8 cellular contexts compared by ENCODE assay signal in the genomic region with DNA sequence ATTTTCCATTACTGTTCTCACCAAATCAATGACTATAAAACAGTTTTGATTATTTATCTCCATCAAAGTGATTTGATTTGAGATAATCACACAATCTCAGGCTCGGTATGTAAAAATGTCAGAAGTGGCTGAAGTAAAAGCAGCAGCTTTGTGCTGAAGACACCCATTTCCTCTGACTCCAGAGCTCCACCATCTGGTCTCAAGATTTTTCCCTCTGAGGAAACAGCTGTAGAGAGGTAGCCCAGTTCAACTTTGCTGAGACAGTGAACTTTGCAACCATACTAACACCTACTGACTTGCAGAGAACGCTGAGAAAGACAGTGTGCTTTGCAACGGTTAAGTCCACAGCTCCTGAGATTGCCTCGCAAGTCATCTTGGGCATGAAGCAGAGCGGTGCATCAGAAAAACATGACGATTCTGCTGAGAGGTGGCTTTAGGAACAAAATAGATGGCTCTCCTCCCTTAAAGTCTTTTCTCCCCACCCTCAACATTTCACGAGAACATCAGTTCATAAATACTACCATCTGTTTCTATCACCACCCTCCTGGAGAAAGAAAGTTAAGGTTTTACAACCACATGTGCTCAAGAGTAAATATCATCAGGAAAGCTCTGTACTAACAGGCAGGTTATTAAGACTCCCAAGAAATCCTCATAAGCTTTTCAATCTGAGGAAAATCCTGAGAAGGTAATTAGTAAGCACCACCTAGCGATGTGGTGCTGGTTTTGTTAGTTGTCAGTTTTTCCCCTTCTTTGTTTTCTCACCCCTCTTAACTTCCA. TPM values are rescaled to one million over a fixed set of nuclear protein-coding genes. Genes with fewer than 3 reads are reported as not detected.
DNase-seq lines count a peak whose midpoint lies in the region; ATAC-seq, FAIRE-seq and TF ChIP-seq lines count a peak whose summit lies in the region.

No MANE protein-coding gene starts in this region.

- H3K4me3 Mint-ChIP-seq in immature natural killer cell, result no peak overlapping the region

- RAD21 ChIA-PET in GM12878 (lab: Charles Lee; ENCODE audit: unreplicated experiment), result interaction anchor here (0.6 to 7.3 kb wide), 18 partner anchors 17 to 892 kb away, joined by 3 to 114 read pairs (median 4); partner anchors contain the start of genes ATF1, DIP2B, LETMD1 and SLC11A2

- no peak overlapping the region for H2AFZ ChIP-seq in GM12878 (ENCODE audit: control insufficient read depth, low read depth, low read length)

- DNase-seq in AG04449 (ENCODE audit: low read depth, low spot score) (no peak), G401 (ENCODE audit: low spot score) (peak; percentile 75), NCI-H69 (lab: John Stamatoyannopoulos, UW) (peak; percentile 62), GM12878 (ENCODE audit: low read depth, low spot score) (no peak), immature natural killer cell (peak; percentile 15 to 41 (median 36)), spleen (no peak), HK-2 (ENCODE audit: unreplicated experiment) (no peak), NCI-H345 treated with DMSO at 0.1 percent for 48 hours (lab: John Stamatoyannopoulos, UW; ENCODE audit: unreplicated experiment) (no peak)

- H3K4me1 Mint-ChIP-seq in immature natural killer cell, result peaks cover 3 to 6% of the 10 kb centered on the region in 2 donors

- no peak overlapping the region for H3K27ac ChIP-seq in GM12878 (ENCODE audit: control insufficient read depth, insufficient read depth)
- H3K27ac ChIP-seq in spleen, result no peak overlapping the region

- peak; percentile 57 for TF ChIP-seq CTCF in AG04449 (IDR thresholded peaks at IDR 0.05; ENCODE audit: insufficient read depth, low read length, missing control alignments)
- peak; percentile 45 to 68 (median 64); a peak in 5 of 6 replicates for TF ChIP-seq CTCF in GM12878 (IDR thresholded peaks at IDR 0.05 in 2 of 3, conservative IDR thresholded peaks at IDR 0.05 in 1 of 3; ENCODE audit: control insufficient read depth in 2 of 3, extremely low read depth in 1 of 3, insufficient read depth in 1 of 3, low read depth in 3 of 3, low read length in 3 of 3)
- TF ChIP-seq CTCF in spleen (IDR thresholded peaks at IDR 0.05 in 8 of 11, conservative IDR thresholded peaks at IDR 0.05 in 3 of 11), result peak in 8 of 11 experiments; percentile 34 to 62 (median 51)

- no peaks in the 10 kb centered on the region for H3K9me3 ChIP-seq in GM12878 (replicated peaks; ENCODE audit: control insufficient read depth, insufficient read depth, low read length)
- no peaks in the 10 kb centered on the region for H3K9me3 ChIP-seq in spleen

- no peak overlapping the region for H3K4me2 ChIP-seq in GM12878 (ENCODE audit: control insufficient read depth, insufficient read depth)

- peaks cover 15 to 39% (median 25%) of the 10 kb centered on the region in 3 donors for H3K36me3 Mint-ChIP-seq in immature natural killer cell

- ATAC-seq in GM12878, result peak; percentile 69

- peaks cover 0 to 3% (median 1%) of the 10 kb centered on the region in 3 donors for H3K27me3 Mint-ChIP-seq in immature natural killer cell (ENCODE audit: low read depth in 3 of 3)

- no peak overlapping the region for H3K9ac ChIP-seq in GM12878 (ENCODE audit: control insufficient read depth, insufficient read depth, low read length)

- FAIRE-seq in GM12878 (lab: Jason Lieb, UNC), result peak; percentile 57

- SMC1A ChIA-PET in GM12878 (lab: Charles Lee; ENCODE audit: uncharacterized antibody, unreplicated experiment), result interaction anchor here (0.6 to 7.6 kb wide), 23 partner anchors 8 to 482 kb away, joined by 3 to 129 read pairs (median 4); partner anchors contain the start of genes ATF1, DIP2B and SLC11A2

- H3K27me3 ChIP-seq in GM12878 (replicated peaks in 1 of 2; ENCODE audit: control insufficient read depth in 2 of 2, insufficient read depth in 2 of 2, low read length in 1 of 2) (no peaks in the 10 kb centered on the region), spleen (replicated peaks in 1 of 7) (no peaks in the 10 kb centered on the region)

- H3K79me2 ChIP-seq in GM12878 (ENCODE audit: control insufficient read depth, insufficient read depth, low read length), result no peaks in the 10 kb centered on the region

- peak overlapping the region in 2 of 6 donors; percentile 17 to 62 for H3K27ac Mint-ChIP-seq in immature natural killer cell

- H3K36me3 ChIP-seq in GM12878 (ENCODE audit: control insufficient read depth in 2 of 2, insufficient read depth in 2 of 2, low read length in 1 of 2), result peaks cover 2 to 17% of the 10 kb centered on the region in 2 experiments
- H3K36me3 ChIP-seq in spleen, result peaks cover 0 to 54% (median 37%) of the 10 kb centered on the region in 6 donors

- in situ Hi-C loops in G401 (cut with HindIII; ENCODE audit: low sequenced_read_pairs), result no loop called here
- in situ Hi-C loops in GM12878 (cut with MboI), result no loop called here

- TF ChIP-seq POLR2A in GM12878 (IDR thresholded peaks at IDR 0.05; ENCODE audit: low read depth, low read length) (no peak), spleen (IDR thresholded peaks at IDR 0.05) (no peak)

- intact Hi-C loops in GM12878 (cut with micrococcal nuclease; ENCODE audit: unreplicated experiment), result loop anchor here (2.0 to 5.0 kb wide), 2 partner anchors 162 to 220 kb away; no protein-coding TSS in a partner anchor
- intact Hi-C loops in spleen (cut with DNase I; ENCODE audit: low total_unique reads), result loop anchor here (2.0 to 10.0 kb wide), 2 partner anchors 62 to 162 kb away; a partner anchor contains a TSS

- H3K4me1 ChIP-seq in GM12878 (ENCODE audit: control insufficient read depth, insufficient read depth, low read length) (peaks cover 17% of the 10 kb centered on the region), spleen (peaks cover 0 to 24% (median 6%) of the 10 kb centered on the region in 6 donors)

- no TSS peak for BruUV-seq in GM12878 (replicated peaks; lab: Mats Ljungman, UMichigan)

- TF ChIP-seq EP300 in GM12878 (IDR thresholded peaks at IDR 0.05; ENCODE audit: borderline replicate concordance in 1 of 2, control insufficient read depth in 1 of 2, low read depth in 2 of 2, low read length in 2 of 2), result no peak

- WGBS in GM12878 (ENCODE audit: insufficient coverage, insufficient replicate concordance, low lambda C conversion rate, missing lambda C conversion rate), result 76% methylated on average over 8 of the region's 8 CpGs
- WGBS in spleen, 5 donors, result 53 to 62% (median 60%) methylated on average over 8 of the region's 8 CpGs

- POLR2A ChIA-PET in AG04449 (lab: Yijun Ruan, JAX) (no interaction called here), GM12878 (lab: Charles Lee) (interaction anchor here (0.8 kb wide), 1 partner anchor 222 kb away, joined by 3 read pairs; no protein-coding TSS in a partner anchor)

- no peaks in the 10 kb centered on the region for H3K9me3 Mint-ChIP-seq in immature natural killer cell

- TF ChIP-seq RAD21 in GM12878 (IDR thresholded peaks at IDR 0.05; ENCODE audit: insufficient read depth, low read depth, low read length), result peak; percentile 77

- CTCF ChIA-PET in AG04449 (lab: Yijun Ruan, JAX), result interaction anchor here (0.6 to 8.8 kb wide), 34 partner anchors 8 to 912 kb away, joined by 3 to 201 read pairs (median 5); partner anchors contain the start of genes ATF1 and DIP2B
- CTCF ChIA-PET in GM12878 (lab: Yijun Ruan, JAX), result interaction anchor here (0.7 to 7.2 kb wide), 29 partner anchors 11 to 492 kb away, joined by 3 to 149 read pairs (median 5); partner anchors contain the start of genes ATF1, DIP2B and SLC11A2

- no peak overlapping the region for H3K4me3 ChIP-seq in AG04449 (ENCODE audit: low read depth, low read length)
- H3K4me3 ChIP-seq in GM12878, result no peak overlapping the region
- H3K4me3 ChIP-seq in spleen, result no peak overlapping the region

- H4K20me1 ChIP-seq in GM12878 (ENCODE audit: control insufficient read depth, insufficient read depth), result no peaks in the 10 kb centered on the region

RNA-seq across cellular contexts. Expression of gene HIGD1C, which starts 34.8 kb away (rescaled TPM):
- not detected in 2 replicates for total RNA-seq in G401 (2014; rRNA removed; shearing (Covaris generic))
- not detected in 2 replicates for total RNA-seq in GM12878 (2013; cell fraction: nucleolus; rRNA removed)
- total RNA-seq in GM12878 (2014; rRNA removed) (not detected in 2 replicates), GM12878 (2014; rRNA removed; fragmentation: Illumina TruSeq; extraction: Trizol) (not detected in 2 replicates), GM12878 (2021) (not detected in 2 replicates), spleen (not detected)
- not detected for polyA plus RNA-seq in GM12878 (2011; ENCODE audit: low read depth)
- polyA plus RNA-seq in GM12878 (2011; rRNA removed) (not detected in 2 replicates), GM12878 (2014; fragmentation: Illumina TruSeq; extraction: Trizol) (not detected in 2 replicates), GM12878 (2014; fragmentation: Nextera tagmentation; extraction: Ambion mirVana) (not detected), GM12878 (2014; rRNA removed) (not detected in 2 replicates), GM12878 (2016; fragmentation: Nextera tagmentation; extraction: Ambion mirVana) (not detected), immature natural killer cell (not detected), spleen (not detected)
- not detected in 2 replicates for polyA plus RNA-seq in GM12878 (2011; cell fraction: cytosol; rRNA removed)
- polyA plus RNA-seq in GM12878 (2011; cell fraction: nucleus; rRNA removed), result not detected in 2 replicates
- not detected in 2 replicates for polyA plus RNA-seq in GM12878 (2012)
- polyA minus RNA-seq in GM12878 (2011; rRNA and poly(A)+ RNA removed), result not detected in 2 replicates
- not detected in 2 replicates for polyA minus RNA-seq in GM12878 (2011; cell fraction: cytosol; rRNA and poly(A)+ RNA removed)
- polyA minus RNA-seq in GM12878 (2011; cell fraction: nucleus; rRNA and poly(A)+ RNA removed), result not detected in 2 replicates

RNA-seq across cellular contexts. Expression of gene SLC11A2, which starts 39.0 kb away (rescaled TPM):
- 24.6 and 37.1 TPM in 2 replicates for total RNA-seq in G401 (2014; rRNA removed; shearing (Covaris generic))
- total RNA-seq in GM12878 (2013; cell fraction: nucleolus; rRNA removed), result 123 and 135 TPM in 2 replicates
- 22.1 and 22.2 TPM in 2 replicates for total RNA-seq in GM12878 (2014; rRNA removed)
- 15.2 and 17.7 TPM in 2 replicates for total RNA-seq in GM12878 (2014; rRNA removed; fragmentation: Illumina TruSeq; extraction: Trizol)
- 13.4 and 19.0 TPM in 2 replicates for total RNA-seq in GM12878 (2021)
- polyA plus RNA-seq in GM12878 (2011; ENCODE audit: low read depth), result 10.6 TPM
- polyA plus RNA-seq in GM12878 (2011; rRNA removed), result 27.5 and 29.4 TPM in 2 replicates
- 17.6 and 23.7 TPM in 2 replicates for polyA plus RNA-seq in GM12878 (2011; cell fraction: cytosol; rRNA removed)
- polyA plus RNA-seq in GM12878 (2011; cell fraction: nucleus; rRNA removed), result 46.6 and 57.2 TPM in 2 replicates
- polyA plus RNA-seq in GM12878 (2012), result 11.2 and 13.6 TPM in 2 replicates
- 15.1 and 21.3 TPM in 2 replicates for polyA plus RNA-seq in GM12878 (2014; fragmentation: Illumina TruSeq; extraction: Trizol)
- polyA plus RNA-seq in GM12878 (2014; fragmentation: Nextera tagmentation; extraction: Ambion mirVana), result 1 to 10 TPM; 6.2 to 9.0 TPM
- polyA plus RNA-seq in GM12878 (2014; rRNA removed), result 16.0 and 19.3 TPM in 2 replicates
- polyA plus RNA-seq in GM12878 (2016; fragmentation: Nextera tagmentation; extraction: Ambion mirVana), result 10 to 100 TPM; 14.5 to 15.9 TPM
- 41.2 and 50.5 TPM in 2 replicates for polyA minus RNA-seq in GM12878 (2011; rRNA and poly(A)+ RNA removed)
- polyA minus RNA-seq in GM12878 (2011; cell fraction: cytosol; rRNA and poly(A)+ RNA removed), result 4.1 and 12.2 TPM in 2 replicates
- polyA minus RNA-seq in GM12878 (2011; cell fraction: nucleus; rRNA and poly(A)+ RNA removed), result 24.5 and 55.5 TPM in 2 replicates
- polyA plus RNA-seq in immature natural killer cell, result 10 to 100 TPM in 2 of 3 donors, 1 to 10 TPM in 1; 9.7 to 14.8 (median 11.2) TPM
- 10 to 100 TPM; 37.0 to 54.4 (median 42.6) TPM for total RNA-seq in spleen
- polyA plus RNA-seq in spleen, result 10 to 100 TPM in 2 of 3 donors, 1 to 10 TPM in 1; 7.7 to 11.1 (median 10.6) TPM

Comparison
In these comparisons a context has a peak if more than half of its experiments do, and no peak if none do; other contexts are left out.
1. DNase-seq: peak in G401 (single experiment), NCI-H69 (single experiment) and immature natural killer cell (3 of 3); none in AG04449 (single experiment), GM12878 (single experiment), spleen (single experiment), HK-2 (single experiment) and NCI-H345 treated with DMSO at 0.1 percent for 48 hours (single experiment).
2. Peak in every context shown above with its lines, with median percentiles within 50 percentile points of each other: CTCF ChIP-seq.